ENCODE assay signal across 19 cellular contexts in genomic region chr11:131002145-131002544, GRCh38.
"Had no signal": no experiment of that assay in that cellular context is flagged by ENCODE, and none has a peak within 500 bp of the region (broad histone marks: within the 10 kb centered on the region; RNA-seq: fewer than 3 reads in every experiment).

No MANE protein-coding gene starts in this region.

- H3K4me3 ChIP-seq: hepatocyte, mucosa of descending colon, right atrium auricular region, sigmoid colon, skin epidermis, stomach, thoracic aorta, transverse colon had no signal

- H2AFZ ChIP-seq: hepatocyte had no signal

- H3K27me3 Mint-ChIP-seq: stimulated activated naive B cell treated with anti-CD40 and anti-IgM and Interleukin-4, amounts not matched to agents 10 μg/mL and 1 μg/mL and 100 μg/mL, for 72 hours had no signal

- H3K27ac Mint-ChIP-seq: naive thymus-derived CD8-positive, alpha-beta T cell; stimulated activated naive B cell treated with anti-CD40 and anti-IgM and Interleukin-4, amounts not matched to agents 10 μg/mL and 1 μg/mL and 100 μg/mL, for 72 hours had no signal

- H3K4me1 Mint-ChIP-seq: naive thymus-derived CD8-positive, alpha-beta T cell; neural crest cell; stimulated activated naive B cell treated with anti-CD40 and anti-IgM and Interleukin-4, amounts not matched to agents 10 μg/mL and 1 μg/mL and 100 μg/mL, for 72 hours had no signal

- H3K4me1 ChIP-seq: right atrium auricular region, sigmoid colon, stomach, transverse colon had no signal

- H3K36me3 Mint-ChIP-seq: naive thymus-derived CD8-positive, alpha-beta T cell; stimulated activated naive B cell treated with anti-CD40 and anti-IgM and Interleukin-4, amounts not matched to agents 10 μg/mL and 1 μg/mL and 100 μg/mL, for 72 hours had no signal

- H3K4me3 Mint-ChIP-seq: naive thymus-derived CD8-positive, alpha-beta T cell; neural crest cell; stimulated activated naive B cell treated with anti-CD40 and anti-IgM and Interleukin-4, amounts not matched to agents 10 μg/mL and 1 μg/mL and 100 μg/mL, for 72 hours had no signal

- H3K79me2 ChIP-seq: hepatocyte had no signal

- H3K4me2 ChIP-seq: hepatocyte had no signal

- H3K27me3 ChIP-seq: hepatocyte, right atrium auricular region, sigmoid colon, stomach, transverse colon had no signal

- ATAC-seq: mucosa of descending colon; naive thymus-derived CD8-positive, alpha-beta T cell; stimulated activated naive B cell treated with anti-CD40 and anti-IgM and Interleukin-4, amounts not matched to agents 10 μg/mL and 1 μg/mL and 100 μg/mL, for 72 hours had no signal

- H3K9me3 Mint-ChIP-seq: neural crest cell had no signal

- DNase-seq: cortex of kidney; effector memory CD4-positive, alpha-beta T cell; foreskin melanocyte; head of caudate nucleus; mucosa of descending colon; naive thymus-derived CD8-positive, alpha-beta T cell; posterior cingulate gyrus; sigmoid colon; stimulated activated CD4-positive, alpha-beta T cell treated with anti-CD3 and anti-CD28 coated beads, Interleukin-2, amount 100 ng/mL, for 24 hours; stimulated activated CD4-positive, alpha-beta T cell treated with anti-CD3 and anti-CD28 coated beads, Interleukin-4, amount 100 ng/mL, for 4 hours; stimulated activated naive B cell treated with anti-CD40 and anti-IgM and Interleukin-4, amounts not matched to agents 10 μg/mL and 1 μg/mL and 100 μg/mL, for 72 hours; stomach; substantia nigra; transverse colon had no signal

- H3K27ac ChIP-seq: hepatocyte, right atrium auricular region, sigmoid colon, skin epidermis, stomach, thoracic aorta, transverse colon had no signal

- H3K9me3 ChIP-seq: mucosa of descending colon, right atrium auricular region, sigmoid colon, stomach, thoracic aorta, transverse colon had no signal

- H3K36me3 ChIP-seq: right atrium auricular region, sigmoid colon, stomach, thoracic aorta, transverse colon had no signal
